ENCODE assay signal across 8 cellular contexts in the genomic region with DNA sequence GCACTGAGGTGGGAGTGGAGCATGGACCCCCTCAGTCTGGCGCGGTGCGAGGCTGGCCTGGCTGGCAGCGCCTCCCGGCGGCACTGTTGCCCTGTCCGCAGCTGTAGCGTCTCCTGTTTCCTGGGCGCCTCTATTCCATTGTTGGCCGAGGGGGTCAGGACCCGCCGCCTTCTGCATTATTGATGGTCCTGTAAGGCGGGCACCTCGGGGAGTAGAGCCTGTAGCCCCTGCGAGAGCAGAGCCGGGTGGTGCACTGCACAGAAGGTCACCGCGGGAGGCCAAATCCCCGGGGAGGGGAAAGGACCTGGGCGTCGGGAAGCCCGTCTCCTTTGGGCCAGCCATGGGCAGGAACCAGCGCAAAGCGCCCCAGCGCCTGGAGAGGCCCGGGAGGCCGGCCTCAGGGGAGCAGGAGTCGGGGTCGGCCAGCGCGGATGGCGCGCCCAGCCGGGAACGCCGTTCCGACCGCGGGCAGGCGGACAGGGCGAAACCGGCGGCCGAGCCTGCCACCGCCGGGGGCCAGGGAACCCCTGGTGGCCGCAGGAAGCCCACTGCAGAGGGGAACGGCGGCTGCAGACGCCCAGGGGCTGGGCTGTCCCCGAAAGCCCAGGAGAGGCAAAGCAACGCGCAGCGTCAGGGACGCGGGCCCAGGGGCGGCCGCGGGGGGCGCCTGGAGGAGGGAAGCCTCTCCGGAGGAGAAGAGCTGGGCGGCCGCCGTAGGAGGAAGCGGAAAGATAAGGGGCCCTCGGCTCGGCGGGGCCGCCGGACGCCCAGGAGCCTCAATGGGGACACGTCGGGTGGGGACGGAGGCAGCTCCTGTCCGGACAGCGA. TPM values are rescaled to one million over a fixed set of nuclear protein-coding genes. Genes with fewer than 3 reads are reported as not detected.
DNase-seq lines count a peak whose midpoint lies in the region; ATAC-seq and TF ChIP-seq lines count a peak whose summit lies in the region.

TSS of gene MYO15B (plus strand) at position 83 of the 828 bp plus-strand sequence. CDS start at position 341, 258 bp downstream.

- H3K9me3 ChIP-seq in neural progenitor cell (ENCODE audit: low read depth): no peaks in the 10 kb centered on the region

- peaks cover 4% of the 10 kb centered on the region for H3K4me1 Mint-ChIP-seq in neural progenitor cell

- H3K27ac Mint-ChIP-seq in neural progenitor cell: no peak within 1 kb of the TSS

- peak within 1 kb of the TSS; percentile 66 for H2AFZ ChIP-seq in neural progenitor cell (replicated peaks)

- no peak for TF ChIP-seq CTCF in fibroblast of villous mesenchyme (IDR thresholded peaks at IDR 0.05; ENCODE audit: insufficient read depth, low read depth, low read length)
- TF ChIP-seq CTCF in neural progenitor cell (IDR thresholded peaks at IDR 0.05): peak; percentile 40
- no peak for TF ChIP-seq CTCF in subcutaneous adipose tissue (IDR thresholded peaks at IDR 0.05; ENCODE audit: low read depth)

- H3F3A ChIP-seq in neural progenitor cell (ENCODE audit: low read depth): peaks cover 19% of the 10 kb centered on the region

- no peaks in the 10 kb centered on the region for H3K36me3 Mint-ChIP-seq in neural progenitor cell

- H3K27me3 ChIP-seq in neural progenitor cell: peaks cover 38% of the 10 kb centered on the region

- no peak within 1 kb of the TSS for H3K27ac ChIP-seq in neural progenitor cell

- H3K27me3 Mint-ChIP-seq in neural progenitor cell (ENCODE audit: insufficient read depth, low read depth): peaks cover 36% of the 10 kb centered on the region

- ATAC-seq in HG02938 (IDR thresholded peaks at IDR 0.05; ENCODE audit: unreplicated experiment) (no peak), HG02763 (IDR thresholded peaks at IDR 0.05; ENCODE audit: unreplicated experiment) (no peak)

- peaks cover 7% of the 10 kb centered on the region for H3K4me1 ChIP-seq in neural progenitor cell

- peak within 1 kb of the TSS; percentile 54 for H3K4me3 ChIP-seq in fibroblast of villous mesenchyme (ENCODE audit: low read depth, low read length)
- peak within 1 kb of the TSS; percentile 57 for H3K4me3 ChIP-seq in neural progenitor cell

- no peaks in the 10 kb centered on the region for H3K79me2 ChIP-seq in neural progenitor cell (ENCODE audit: low read depth)

- peak; percentile 64 for DNase-seq in GM19238 (ENCODE audit: insufficient read length, low spot score)
- peak; percentile 80 for DNase-seq in NOMO-1 treated with dmso at 0.1 percent for 144 hours (lab: John Stamatoyannopoulos, UW; ENCODE audit: unreplicated experiment)
- peak; percentile 48 for DNase-seq in activated T-helper 1 cell treated with Interleukin-2 at 50 U/mL for 16 hours (ENCODE audit: low read depth)
- peak; percentile 27 for DNase-seq in fibroblast of villous mesenchyme (ENCODE audit: low read depth)
- peak; percentile 83 for DNase-seq in neural progenitor cell (ENCODE audit: low spot score)

- no peaks in the 10 kb centered on the region for H4K20me1 ChIP-seq in neural progenitor cell (ENCODE audit: low read depth)

- H3K9ac ChIP-seq in neural progenitor cell: no peak within 1 kb of the TSS

- H3K36me3 ChIP-seq in neural progenitor cell: no peaks in the 10 kb centered on the region

- peaks cover 5% of the 10 kb centered on the region for H3K9me3 Mint-ChIP-seq in neural progenitor cell

- peak within 1 kb of the TSS; percentile 48 for H3K4me3 Mint-ChIP-seq in neural progenitor cell

- peak within 1 kb of the TSS; percentile 91 for H3K4me2 ChIP-seq in neural progenitor cell

RNA-seq across cellular contexts. Expression of gene MYO15B, which starts in this region (rescaled TPM):
- 1.6 and 3.9 TPM in 2 replicates for total RNA-seq in fibroblast of villous mesenchyme
- 10.2 and 17.1 TPM in 2 replicates for total RNA-seq in neural progenitor cell (ENCODE audit: low replicate concordance)
- total RNA-seq in subcutaneous adipose tissue: 100 to 1,000 TPM in 1 of 4 donors, 10 to 100 TPM in 3; 51.5 to 191 (median 73.5) TPM

Comparison
In these comparisons a context has a peak if more than half of its experiments do, and no peak if none do; other contexts are left out.
1. DNase-seq: peak in every context shown above with its lines; median percentile 83 in neural progenitor cell; 80 in NOMO-1 treated with dmso at 0.1 percent for 144 hours; 64 in GM19238; 48 in activated T-helper 1 cell treated with Interleukin-2 at 50 U/mL for 16 hours; 27 in fibroblast of villous mesenchyme.